In genomic region chr19:54171736-54172412, GRCh38 we compare ENCODE assay signal across 1 cellular context. TPM values are rescaled to one million over a fixed set of nuclear protein-coding genes. Genes with fewer than 3 reads are reported as not detected.
"Had no signal": no experiment of that assay in that cellular context is flagged by ENCODE, and none has a peak within 500 bp of the region (broad histone marks: within the 10 kb centered on the region; RNA-seq: fewer than 3 reads in every experiment).

No MANE protein-coding gene starts in this region.

RNA-seq across cellular contexts. Expression of gene TMC4, which starts 1.1 kb away (rescaled TPM):
- total RNA-seq: activated naive CD8-positive, alpha-beta T cell treated with anti-CD3 and anti-CD28 coated beads for 36 hours had no signal
